8 cellular contexts compared by ENCODE assay signal in the genomic region with DNA sequence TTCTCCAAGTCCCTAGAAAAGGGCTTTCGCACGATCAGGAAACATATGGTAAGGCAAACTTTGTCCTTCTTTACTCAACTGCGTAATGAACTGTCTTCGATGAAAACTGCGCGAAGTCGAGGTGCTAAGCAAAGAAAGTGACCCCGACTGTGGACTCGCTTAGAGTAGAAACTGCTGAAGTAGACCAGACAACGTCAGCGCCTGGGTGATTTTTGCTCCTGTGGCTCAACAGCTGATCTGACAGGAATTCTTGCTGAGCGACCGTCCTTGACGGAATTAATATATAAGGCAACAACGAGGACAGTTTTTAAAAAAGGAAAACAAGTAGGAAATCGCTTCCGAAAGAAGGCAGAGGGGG. TPM values are rescaled to one million over a fixed set of nuclear protein-coding genes. Genes with fewer than 3 reads are reported as not detected.
A peak's percentile ranks its signal among the peaks of the same experiment; 100 is the strongest.
DNase-seq lines count a peak whose midpoint lies in the region; ATAC-seq and TF ChIP-seq lines count a peak whose summit lies in the region.

No MANE protein-coding gene starts in this region.

- POLR2A ChIA-PET in WTC11 (lab: Charles Lee) = interaction anchor here (0.6 kb wide), 2 partner anchors 43 to 121 kb away, joined by 3 to 6 read pairs; no protein-coding TSS in a partner anchor

- WGBS in esophagus, 2 donors = 0% methylated on average over 17 of the region's 17 CpGs

- TF ChIP-seq CTCF in WTC11 (IDR thresholded peaks at IDR 0.05) = no peak
- no peak for TF ChIP-seq CTCF in upper lobe of right lung (IDR thresholded peaks at IDR 0.05)

- H3K27ac ChIP-seq in esophagus (ENCODE audit: low read depth in 2 of 2, low read length in 1 of 2) = peak overlapping the region; percentile 83 to 97
- H3K27ac ChIP-seq in upper lobe of right lung = peak overlapping the region; percentile 97

- intact Hi-C loops in upper lobe of right lung (cut with DNase I) = no loop called here

- DNase-seq in GM03348 (ENCODE audit: low spot score) = peak; percentile 31
- DNase-seq in HT-29 (ENCODE audit: low spot score) = peak; percentile 63
- DNase-seq in WTC11 (ENCODE audit: low spot score) = no peak
- DNase-seq in upper lobe of right lung = no peak
- no peak for DNase-seq in COR-L47 (lab: John Stamatoyannopoulos, UW)

- H3K4me1 ChIP-seq in esophagus (ENCODE audit: control insufficient read depth in 2 of 2, insufficient read depth in 2 of 2, low read length in 1 of 2) = no peaks in the 10 kb centered on the region
- H3K4me1 ChIP-seq in mononuclear cell (ENCODE audit: insufficient read depth, low read length) = peaks cover 13% of the 10 kb centered on the region
- peaks cover 16% of the 10 kb centered on the region for H3K4me1 ChIP-seq in upper lobe of right lung

- no peaks in the 10 kb centered on the region for H3K36me3 ChIP-seq in esophagus (ENCODE audit: control insufficient read depth in 2 of 2, insufficient read depth in 2 of 2, low read length in 1 of 2)
- peaks cover 39% of the 10 kb centered on the region for H3K36me3 ChIP-seq in upper lobe of right lung

- H3K4me3 Mint-ChIP-seq in WTC11 = peak overlapping the region; percentile 98

- H3K27me3 ChIP-seq in esophagus (ENCODE audit: control insufficient read depth in 1 of 2, insufficient read depth in 2 of 2, low read length in 2 of 2) (no peaks in the 10 kb centered on the region), mononuclear cell (ENCODE audit: insufficient read depth, low read length) (no peaks in the 10 kb centered on the region), upper lobe of right lung (no peaks in the 10 kb centered on the region)

- peaks cover 6% of the 10 kb centered on the region for H3K9me3 Mint-ChIP-seq in WTC11

- H3K4me3 ChIP-seq in esophagus (ENCODE audit: low read depth in 1 of 2, low read length in 2 of 2) (peak overlapping the region; percentile 66 to 72), mononuclear cell (ENCODE audit: low read length) (peak overlapping the region; percentile 99), upper lobe of right lung (peak overlapping the region; percentile 92)

- H3K27me3 Mint-ChIP-seq in WTC11 (ENCODE audit: low read depth) = no peaks in the 10 kb centered on the region

- H3K36me3 Mint-ChIP-seq in WTC11 = peaks cover 29% of the 10 kb centered on the region

- H3K9me3 ChIP-seq in esophagus (ENCODE audit: control insufficient read depth in 2 of 2, insufficient read depth in 1 of 2, low read depth in 1 of 2, low read length in 1 of 2) (no peaks in the 10 kb centered on the region), mononuclear cell (ENCODE audit: low read depth, low read length) (no peaks in the 10 kb centered on the region), upper lobe of right lung (no peaks in the 10 kb centered on the region)

- peak overlapping the region; percentile 98 for H3K27ac Mint-ChIP-seq in WTC11

- CTCF ChIA-PET in WTC11 (lab: Charles Lee) = interaction anchor here (0.6 to 1.8 kb wide), 4 partner anchors 15 to 246 kb away, joined by 3 to 5 read pairs (median 4); no protein-coding TSS in a partner anchor

- peaks cover 14% of the 10 kb centered on the region for H3K4me1 Mint-ChIP-seq in WTC11

- ATAC-seq in WTC11 (no peak), upper lobe of right lung (peak; percentile 9), GM21529 (IDR thresholded peaks at IDR 0.05; ENCODE audit: unreplicated experiment) (no peak)

TF ChIP-seq in WTC11, 78 proteins besides CTCF, POLR2A, EP300 and RAD21 (continues in another document):
- TF ChIP-seq, protein P1, sequence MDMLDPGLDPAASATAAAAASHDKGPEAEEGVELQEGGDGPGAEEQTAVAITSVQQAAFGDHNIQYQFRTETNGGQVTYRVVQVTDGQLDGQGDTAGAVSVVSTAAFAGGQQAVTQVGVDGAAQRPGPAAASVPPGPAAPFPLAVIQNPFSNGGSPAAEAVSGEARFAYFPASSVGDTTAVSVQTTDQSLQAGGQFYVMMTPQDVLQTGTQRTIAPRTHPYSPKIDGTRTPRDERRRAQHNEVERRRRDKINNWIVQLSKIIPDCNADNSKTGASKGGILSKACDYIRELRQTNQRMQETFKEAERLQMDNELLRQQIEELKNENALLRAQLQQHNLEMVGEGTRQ (CRISPR knock-in tag; IDR thresholded peaks at IDR 0.05) = no peak
- TF ChIP-seq, protein P2, sequence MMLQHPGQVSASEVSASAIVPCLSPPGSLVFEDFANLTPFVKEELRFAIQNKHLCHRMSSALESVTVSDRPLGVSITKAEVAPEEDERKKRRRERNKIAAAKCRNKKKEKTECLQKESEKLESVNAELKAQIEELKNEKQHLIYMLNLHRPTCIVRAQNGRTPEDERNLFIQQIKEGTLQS (CRISPR knock-in tag; conservative IDR thresholded peaks at IDR 0.05) = no peak
- TF ChIP-seq CBFB (CRISPR knock-in tag; IDR thresholded peaks at IDR 0.05; ENCODE audit: low read depth) = no peak
- TF ChIP-seq EMX1 (CRISPR knock-in tag; IDR thresholded peaks at IDR 0.05) = no peak
- TF ChIP-seq, protein P3, sequence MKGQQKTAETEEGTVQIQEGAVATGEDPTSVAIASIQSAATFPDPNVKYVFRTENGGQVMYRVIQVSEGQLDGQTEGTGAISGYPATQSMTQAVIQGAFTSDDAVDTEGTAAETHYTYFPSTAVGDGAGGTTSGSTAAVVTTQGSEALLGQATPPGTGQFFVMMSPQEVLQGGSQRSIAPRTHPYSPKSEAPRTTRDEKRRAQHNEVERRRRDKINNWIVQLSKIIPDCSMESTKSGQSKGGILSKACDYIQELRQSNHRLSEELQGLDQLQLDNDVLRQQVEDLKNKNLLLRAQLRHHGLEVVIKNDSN (CRISPR knock-in tag; IDR thresholded peaks at IDR 0.05) = no peak
- TF ChIP-seq CREB1 (CRISPR knock-in tag; IDR thresholded peaks at IDR 0.05) = no peak
- TF ChIP-seq, protein P4, sequence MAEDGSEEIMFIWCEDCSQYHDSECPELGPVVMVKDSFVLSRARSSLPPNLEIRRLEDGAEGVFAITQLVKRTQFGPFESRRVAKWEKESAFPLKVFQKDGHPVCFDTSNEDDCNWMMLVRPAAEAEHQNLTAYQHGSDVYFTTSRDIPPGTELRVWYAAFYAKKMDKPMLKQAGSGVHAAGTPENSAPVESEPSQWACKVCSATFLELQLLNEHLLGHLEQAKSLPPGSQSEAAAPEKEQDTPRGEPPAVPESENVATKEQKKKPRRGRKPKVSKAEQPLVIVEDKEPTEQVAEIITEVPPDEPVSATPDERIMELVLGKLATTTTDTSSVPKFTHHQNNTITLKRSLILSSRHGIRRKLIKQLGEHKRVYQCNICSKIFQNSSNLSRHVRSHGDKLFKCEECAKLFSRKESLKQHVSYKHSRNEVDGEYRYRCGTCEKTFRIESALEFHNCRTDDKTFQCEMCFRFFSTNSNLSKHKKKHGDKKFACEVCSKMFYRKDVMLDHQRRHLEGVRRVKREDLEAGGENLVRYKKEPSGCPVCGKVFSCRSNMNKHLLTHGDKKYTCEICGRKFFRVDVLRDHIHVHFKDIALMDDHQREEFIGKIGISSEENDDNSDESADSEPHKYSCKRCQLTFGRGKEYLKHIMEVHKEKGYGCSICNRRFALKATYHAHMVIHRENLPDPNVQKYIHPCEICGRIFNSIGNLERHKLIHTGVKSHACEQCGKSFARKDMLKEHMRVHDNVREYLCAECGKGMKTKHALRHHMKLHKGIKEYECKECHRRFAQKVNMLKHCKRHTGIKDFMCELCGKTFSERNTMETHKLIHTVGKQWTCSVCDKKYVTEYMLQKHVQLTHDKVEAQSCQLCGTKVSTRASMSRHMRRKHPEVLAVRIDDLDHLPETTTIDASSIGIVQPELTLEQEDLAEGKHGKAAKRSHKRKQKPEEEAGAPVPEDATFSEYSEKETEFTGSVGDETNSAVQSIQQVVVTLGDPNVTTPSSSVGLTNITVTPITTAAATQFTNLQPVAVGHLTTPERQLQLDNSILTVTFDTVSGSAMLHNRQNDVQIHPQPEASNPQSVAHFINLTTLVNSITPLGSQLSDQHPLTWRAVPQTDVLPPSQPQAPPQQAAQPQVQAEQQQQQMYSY (CRISPR knock-in tag; IDR thresholded peaks at IDR 0.05) = no peak
- no peak for TF ChIP-seq SOX15 (CRISPR knock-in tag; IDR thresholded peaks at IDR 0.05)
- no peak for TF ChIP-seq SMAD4 (CRISPR knock-in tag; IDR thresholded peaks at IDR 0.05)
- TF ChIP-seq GABPB1 (CRISPR knock-in tag; IDR thresholded peaks at IDR 0.05) = no peak
- TF ChIP-seq, protein P5, sequence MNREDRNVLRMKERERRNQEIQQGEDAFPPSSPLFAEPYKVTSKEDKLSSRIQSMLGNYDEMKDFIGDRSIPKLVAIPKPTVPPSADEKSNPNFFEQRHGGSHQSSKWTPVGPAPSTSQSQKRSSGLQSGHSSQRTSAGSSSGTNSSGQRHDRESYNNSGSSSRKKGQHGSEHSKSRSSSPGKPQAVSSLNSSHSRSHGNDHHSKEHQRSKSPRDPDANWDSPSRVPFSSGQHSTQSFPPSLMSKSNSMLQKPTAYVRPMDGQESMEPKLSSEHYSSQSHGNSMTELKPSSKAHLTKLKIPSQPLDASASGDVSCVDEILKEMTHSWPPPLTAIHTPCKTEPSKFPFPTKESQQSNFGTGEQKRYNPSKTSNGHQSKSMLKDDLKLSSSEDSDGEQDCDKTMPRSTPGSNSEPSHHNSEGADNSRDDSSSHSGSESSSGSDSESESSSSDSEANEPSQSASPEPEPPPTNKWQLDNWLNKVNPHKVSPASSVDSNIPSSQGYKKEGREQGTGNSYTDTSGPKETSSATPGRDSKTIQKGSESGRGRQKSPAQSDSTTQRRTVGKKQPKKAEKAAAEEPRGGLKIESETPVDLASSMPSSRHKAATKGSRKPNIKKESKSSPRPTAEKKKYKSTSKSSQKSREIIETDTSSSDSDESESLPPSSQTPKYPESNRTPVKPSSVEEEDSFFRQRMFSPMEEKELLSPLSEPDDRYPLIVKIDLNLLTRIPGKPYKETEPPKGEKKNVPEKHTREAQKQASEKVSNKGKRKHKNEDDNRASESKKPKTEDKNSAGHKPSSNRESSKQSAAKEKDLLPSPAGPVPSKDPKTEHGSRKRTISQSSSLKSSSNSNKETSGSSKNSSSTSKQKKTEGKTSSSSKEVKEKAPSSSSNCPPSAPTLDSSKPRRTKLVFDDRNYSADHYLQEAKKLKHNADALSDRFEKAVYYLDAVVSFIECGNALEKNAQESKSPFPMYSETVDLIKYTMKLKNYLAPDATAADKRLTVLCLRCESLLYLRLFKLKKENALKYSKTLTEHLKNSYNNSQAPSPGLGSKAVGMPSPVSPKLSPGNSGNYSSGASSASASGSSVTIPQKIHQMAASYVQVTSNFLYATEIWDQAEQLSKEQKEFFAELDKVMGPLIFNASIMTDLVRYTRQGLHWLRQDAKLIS (CRISPR knock-in tag; IDR thresholded peaks at IDR 0.05; ENCODE audit: borderline replicate concordance) = no peak

RNA-seq across cellular contexts. Expression of a gene that starts 0.6 kb away (rescaled TPM):
- total RNA-seq in HT-29 (2014; rRNA removed; shearing (Covaris generic)) = 35.0 and 43.7 TPM in 2 replicates
- 133 to 159 TPM (median 155 TPM) in 3 replicates for total RNA-seq in WTC11 (2021)
- polyA plus RNA-seq in esophagus = 10 to 100 TPM; 55.1 to 59.5 TPM
- total RNA-seq in mononuclear cell = 35.6 TPM
- total RNA-seq in upper lobe of right lung = 196 TPM

RNA-seq across cellular contexts. Expression of a gene that starts 32.7 kb away (rescaled TPM):
- 1.6 and 3.4 TPM in 2 replicates for total RNA-seq in HT-29 (2014; rRNA removed; shearing (Covaris generic))
- 30.5 to 34.6 TPM (median 32.5 TPM) in 3 replicates for total RNA-seq in WTC11 (2021)
- 1 to 10 TPM; 1.9 to 2.8 TPM for polyA plus RNA-seq in esophagus
- 163 TPM for total RNA-seq in mononuclear cell
- total RNA-seq in upper lobe of right lung = 54.5 TPM

RNA-seq across cellular contexts. Expression of a gene that starts 35.0 kb away (rescaled TPM):
- 5.3 TPM in 2 replicates for total RNA-seq in HT-29 (2014; rRNA removed; shearing (Covaris generic))
- total RNA-seq in WTC11 (2021) = 14.9 to 17.2 TPM (median 14.9 TPM) in 3 replicates
- 1 to 10 TPM; 6.8 to 8.6 TPM for polyA plus RNA-seq in esophagus
- total RNA-seq in mononuclear cell = 37.7 TPM
- total RNA-seq in upper lobe of right lung = 24.8 TPM

Comparison
In these comparisons a context has a peak if more than half of its experiments do, and no peak if none do; other contexts are left out.
1. DNase-seq: peak in GM03348 (single experiment) and HT-29 (single experiment); none in WTC11 (single experiment), upper lobe of right lung (single experiment) and COR-L47 (single experiment).
2. Peak in every context shown above with its lines, with median percentiles within 50 percentile points of each other: H3K4me3 ChIP-seq.